ENCODE assay signal across 8 cellular contexts in genomic region chr5:6633469-6634326, GRCh38. TPM values are rescaled to one million over a fixed set of nuclear protein-coding genes. Genes with fewer than 3 reads are reported as not detected.
A peak's percentile ranks its signal among the peaks of the same experiment; 100 is the strongest.
DNase-seq lines count a peak whose midpoint lies in the region; ATAC-seq and TF ChIP-seq lines count a peak whose summit lies in the region.

No MANE protein-coding gene starts in this region.

- peak overlapping the region; percentile 90 for H3K4me3 Mint-ChIP-seq in CD4-positive, alpha-beta T cell
- peak overlapping the region; percentile 93 to 100 (median 98) for H3K4me3 Mint-ChIP-seq in brain
- peak overlapping the region; percentile 89 to 97 (median 95) for H3K4me3 Mint-ChIP-seq in immature natural killer cell

- POLR2A ChIA-PET in CD4-positive, alpha-beta T cell (lab: Charles Lee) = interaction anchor here (0.7 to 2.6 kb wide), 12 partner anchors 78 to 1217 kb away, joined by 3 to 32 read pairs (median 7); partner anchors contain the start of genes ICE1, MED10 and TENT4A

- ATAC-seq in CD4-positive, alpha-beta T cell (ENCODE audit: poor library complexity) = peak; percentile 51
- ATAC-seq in GM18867 (IDR thresholded peaks at IDR 0.05; ENCODE audit: unreplicated experiment) = peak; percentile 60
- ATAC-seq in HG03039 (IDR thresholded peaks at IDR 0.05; ENCODE audit: unreplicated experiment) = peak; percentile 38

- CTCF ChIA-PET in CD4-positive, alpha-beta T cell (lab: Charles Lee) = interaction anchor here (1.1 to 2.1 kb wide), 2 partner anchors 78 to 112 kb away, joined by 5 to 13 read pairs; no protein-coding TSS in a partner anchor

- peak overlapping the region; percentile 83 to 100 (median 96) for H3K4me3 ChIP-seq in spleen

- DNase-seq in CD4-positive, alpha-beta T cell = peak in 3 of 10 experiments; percentile 9 to 16 (median 14)
- DNase-seq in NCI-H748 treated with DMSO at 0.1 percent for 48 hours (lab: John Stamatoyannopoulos, UW) (peak; percentile 72), immature natural killer cell (peak in 1 of 3 donors; percentile 3), spleen (no peak), SKM-1 treated with dmso at 0.1 percent for 144 hours (lab: John Stamatoyannopoulos, UW; ENCODE audit: unreplicated experiment) (no peak)

- peaks cover 44% of the 10 kb centered on the region for H3K36me3 Mint-ChIP-seq in CD4-positive, alpha-beta T cell (ENCODE audit: low read depth)
- H3K36me3 Mint-ChIP-seq in brain (peaks cover 31% of the 10 kb centered on the region), immature natural killer cell (peaks cover 0 to 22% (median 3%) of the 10 kb centered on the region in 3 donors)

- H3K27me3 ChIP-seq in CD4-positive, alpha-beta T cell (ENCODE audit: control insufficient read depth, insufficient read depth, low read length) = no peaks in the 10 kb centered on the region
- H3K27me3 ChIP-seq in spleen (replicated peaks in 1 of 7) = no peaks in the 10 kb centered on the region

- no peaks in the 10 kb centered on the region for H3K27me3 Mint-ChIP-seq in CD4-positive, alpha-beta T cell
- H3K27me3 Mint-ChIP-seq in brain = peaks cover 6% of the 10 kb centered on the region
- H3K27me3 Mint-ChIP-seq in immature natural killer cell (ENCODE audit: low read depth in 3 of 3) = peaks cover 4 to 9% (median 4%) of the 10 kb centered on the region in 3 donors

- H3K4me1 Mint-ChIP-seq in CD4-positive, alpha-beta T cell (ENCODE audit: low read depth) = peaks cover 46% of the 10 kb centered on the region
- peaks cover 68% of the 10 kb centered on the region for H3K4me1 Mint-ChIP-seq in brain
- peaks cover 36 to 47% of the 10 kb centered on the region in 2 donors for H3K4me1 Mint-ChIP-seq in immature natural killer cell

- H3K27ac ChIP-seq in CD4-positive, alpha-beta T cell (ENCODE audit: low read depth, low read length) = peak overlapping the region; percentile 62
- peak overlapping the region; percentile 89 to 97 (median 92) for H3K27ac ChIP-seq in spleen

- H3K9me3 Mint-ChIP-seq in CD4-positive, alpha-beta T cell = no peaks in the 10 kb centered on the region
- H3K9me3 Mint-ChIP-seq in brain (no peaks in the 10 kb centered on the region), immature natural killer cell (no peaks in the 10 kb centered on the region)

- whole genome bisulfite sequencing in spleen, 5 donors = 1 to 2% (median 2%) methylated on average over 40 to 80 of the region's 80 CpGs

- TF ChIP-seq POLR2A in spleen (IDR thresholded peaks at IDR 0.05) = no peak

- intact Hi-C loops in CD4-positive, alpha-beta T cell (cut with DNase I, micrococcal nuclease) = loop anchor here (1.0 to 10.0 kb wide), 7 partner anchors 80 to 1241 kb away; partner anchors contain the start of genes TENT4A (in 2 of the 2), ICE1 (in 1 of the 2) and MED10 (in 1 of the 2)
- intact Hi-C loops in spleen (cut with DNase I; ENCODE audit: low total_unique reads) = loop anchor here (5.0 kb wide), 1 partner anchor 79 kb away; the partner anchor contains the start of gene TENT4A

- H3K36me3 ChIP-seq in spleen = peaks cover 2 to 29% (median 22%) of the 10 kb centered on the region in 6 donors

- H3K4me1 ChIP-seq in spleen = peaks cover 9 to 85% (median 34%) of the 10 kb centered on the region in 6 donors

- TF ChIP-seq CTCF in CD4-positive, alpha-beta T cell (IDR thresholded peaks at IDR 0.05) = no peak
- no peak for TF ChIP-seq CTCF in brain (conservative IDR thresholded peaks at IDR 0.05)
- TF ChIP-seq CTCF in spleen (IDR thresholded peaks at IDR 0.05 in 8 of 11, conservative IDR thresholded peaks at IDR 0.05 in 3 of 11) = peak in 2 of 11 experiments; percentile 14 to 29

- H3K9me3 ChIP-seq in CD4-positive, alpha-beta T cell (ENCODE audit: control insufficient read depth, low read length) = no peaks in the 10 kb centered on the region
- no peaks in the 10 kb centered on the region for H3K9me3 ChIP-seq in spleen

- H3K27ac Mint-ChIP-seq in CD4-positive, alpha-beta T cell = peak overlapping the region; percentile 93
- peak overlapping the region; percentile 78 to 96 (median 91) for H3K27ac Mint-ChIP-seq in brain
- H3K27ac Mint-ChIP-seq in immature natural killer cell = peak overlapping the region; percentile 29 to 99 (median 87)

RNA-seq across cellular contexts. Expression of gene SRD5A1, which starts 0.5 kb away (rescaled TPM):
- total RNA-seq in CD4-positive, alpha-beta T cell = 1 to 10 TPM; 2.3 to 3.0 TPM
- polyA plus RNA-seq in brain (ENCODE audit: insufficient read depth, low read depth, low replicate concordance) (32.4 TPM), immature natural killer cell (1 to 10 TPM; 4.8 to 9.6 (median 9.3) TPM), spleen (1 to 10 TPM; 2.5 to 5.1 (median 4.4) TPM)
- total RNA-seq in spleen = 1 to 10 TPM; 4.6 to 9.3 (median 7.1) TPM

RNA-seq across cellular contexts. Expression of gene NSUN2, which starts 0.9 kb away (rescaled TPM):
- total RNA-seq in CD4-positive, alpha-beta T cell = 10 to 100 TPM; 48.3 to 50.8 TPM
- polyA plus RNA-seq in brain (ENCODE audit: insufficient read depth, low read depth, low replicate concordance) (27.8 TPM), immature natural killer cell (10 to 100 TPM; 21.0 to 53.7 (median 29.1) TPM), spleen (10 to 100 TPM; 42.4 to 63.3 (median 49.8) TPM)
- total RNA-seq in spleen = 10 to 100 TPM; 53.1 to 77.8 (median 57.6) TPM
